Comparison of ENCODE assay signal across 31 cellular contexts in the genomic region with DNA sequence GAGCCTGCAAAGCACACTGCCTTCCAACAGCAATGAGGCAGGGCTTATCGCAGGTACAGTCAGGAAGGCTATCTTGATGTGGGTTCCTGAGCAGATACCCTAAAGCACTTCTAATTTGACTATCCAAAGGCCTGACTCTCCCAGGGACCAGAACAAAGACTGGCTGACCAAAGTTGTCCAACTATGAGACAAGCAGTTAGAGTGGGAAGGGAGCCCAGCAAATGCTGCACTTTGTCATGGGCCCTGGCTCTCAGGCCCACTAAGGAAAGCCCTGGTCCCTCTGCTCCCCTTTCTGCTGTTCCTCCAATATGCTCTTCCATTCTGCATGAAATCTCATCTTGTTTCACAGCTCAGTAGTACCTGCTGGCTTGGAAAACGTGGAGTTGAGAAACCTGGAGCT.
"Had no signal": no experiment of that assay in that cellular context is flagged by ENCODE, and none has a peak within 500 bp of the region (broad histone marks: within the 10 kb centered on the region; RNA-seq: fewer than 3 reads in every experiment).

No MANE protein-coding gene starts in this region.

- H3K9me3 ChIP-seq: Peyer's patch had no signal

- ATAC-seq: activated CD8-positive, alpha-beta memory T cell treated with anti-CD3 and anti-CD28 coated beads, Interleukin-2, amount 10 ng/mL, durations not matched to agents 7 days and 5 days; K562; PC-3 had no signal

- H3K4me3 ChIP-seq: K562, Peyer's patch had no signal

- H3K4me1 ChIP-seq: Peyer's patch had no signal

- H3K27ac ChIP-seq: Peyer's patch, VCaP had no signal

- H3K36me3 ChIP-seq: Peyer's patch had no signal

- H3K27me3 ChIP-seq: Peyer's patch had no signal

- DNase-seq: activated B cell treated with CpG ODN at 0.5 μM for 24 hours; activated CD4-positive, alpha-beta memory T cell treated with anti-CD3 and anti-CD28 coated beads, Interleukin-2, amount 10 ng/mL, durations not matched to agents 7 days and 5 days; activated CD4-positive, alpha-beta T cell treated with anti-CD3 and anti-CD28 coated beads for 4 hours; activated CD4-positive, CD25-positive, alpha-beta regulatory T cell treated with anti-CD3 and anti-CD28 coated beads, Interleukin-2, amount 50 U/mL, for 72 hours; activated CD8-positive, alpha-beta memory T cell treated with anti-CD3 and anti-CD28 coated beads for 24 hours; activated CD8-positive, alpha-beta memory T cell treated with anti-CD3 and anti-CD28 coated beads, Interleukin-2, amount 10 ng/mL, durations not matched to agents 7 days and 5 days; activated CD8-positive, alpha-beta memory T cell treated with anti-CD3 and anti-CD28 coated beads, Interleukin-2, amount 50 U/mL, for 48 hours; activated effector memory CD4-positive, alpha-beta T cell treated with Interleukin-2 at 50 U/mL for 16 hours; activated naive CD4-positive, alpha-beta T cell treated with anti-CD3 and anti-CD28 coated beads, Interleukin-2, amount 10 ng/mL, durations not matched to agents 7 days and 5 days; activated naive CD8-positive, alpha-beta T cell treated with anti-CD3 and anti-CD28 coated beads for 36 hours; activated T-cell treated with anti-CD3 and anti-CD28 coated beads, Interleukin-2, amount 50 U/mL, for 48 hours; amniotic stem cell; NCI-H1092 treated with DMSO at 0.1 percent for 48 hours; NCI-H1417; NCI-H146; NCI-H187; NCI-H2029 treated with DMSO at 0.1 percent for 48 hours; NCI-H2107; NCI-H2171; NCI-H510A; NCI-H748 treated with DMSO at 0.1 percent for 48 hours; NK-92 treated with Interleukin-12 subunit alpha and Interleukin-12 subunit beta, amount 100 ng/mL, for 24 hours; PC-3; Peyer's patch; RPMI8226; SW 1271; T-helper 1 cell; T-helper 2 cell; T-helper 9 cell had no signal
